In genomic region chr2:200662727-200663126, GRCh38 we compare ENCODE assay signal across 12 cellular contexts.
DNase-seq lines count a peak whose midpoint lies in the region; ATAC-seq and TF ChIP-seq lines count a peak whose summit lies in the region.
"Had no signal": no experiment of that assay in that cellular context is flagged by ENCODE, and none has a peak within 500 bp of the region (broad histone marks: within the 10 kb centered on the region; RNA-seq: fewer than 3 reads in every experiment).

No MANE protein-coding gene starts in this region.

- intact Hi-C loops in Calu3 (cut with micrococcal nuclease; ENCODE audit: unreplicated experiment): no loop called here

- no peak overlapping the region for H2BK12ac ChIP-seq in H9 (ENCODE audit: insufficient read length, low read depth, low read length)

- H4K5ac ChIP-seq in mesendoderm (ENCODE audit: low read length): no peak overlapping the region
- no peak overlapping the region for H4K5ac ChIP-seq in H9 (ENCODE audit: insufficient read length, low read depth, low read length)

- H3K36me3 Mint-ChIP-seq in Calu3 (ENCODE audit: insufficient read depth, unreplicated experiment) (no peaks in the 10 kb centered on the region), H9 (ENCODE audit: insufficient read depth in 1 of 3, low read depth in 3 of 3) (no peaks in the 10 kb centered on the region; a peak in 1 of 7 replicates)
- H3K36me3 Mint-ChIP-seq: activated naive CD8-positive, alpha-beta T cell treated with anti-CD3 and anti-CD28 coated beads for 36 hours; CD4-positive, CD25-positive, alpha-beta regulatory T cell had no signal

- H3K4me1 ChIP-seq in mesendoderm (ENCODE audit: control insufficient read depth, low read depth, low read length) (no peaks in the 10 kb centered on the region), H9 (ENCODE audit: insufficient read depth, low read length) (no peaks in the 10 kb centered on the region)

- H3T11ph ChIP-seq in H9 (ENCODE audit: low read length): no peak overlapping the region

- BruUV-seq in Calu3 (replicated peaks; lab: Mats Ljungman, UMichigan): no TSS peak

- H3K23me2 ChIP-seq in H9 (ENCODE audit: insufficient read length, low read depth, low read length, poor library complexity, severe bottlenecking): no peaks in the 10 kb centered on the region

- no CpG with 5 or more reads among the region's 7 CpGs for WGBS in mesendoderm (ENCODE audit: extremely low coverage, insufficient coverage, low lambda C conversion rate)
- WGBS in H9 (ENCODE audit: extremely low coverage, insufficient read length, low lambda C conversion rate): no CpG with 5 or more reads among the region's 7 CpGs

- H3K27ac ChIP-seq in mesendoderm (ENCODE audit: low read depth, low read length) (no peak overlapping the region), H9 (ENCODE audit: insufficient read length, low read depth, low read length) (no peak overlapping the region)
- H3K27ac ChIP-seq: SK-N-MC had no signal

- H2AFZ ChIP-seq in H9 (ENCODE audit: low read length): no peak overlapping the region

- no peak overlapping the region for H3K4me2 ChIP-seq in mesendoderm (ENCODE audit: low read length)
- H3K4me2 ChIP-seq in H9 (ENCODE audit: insufficient read depth, insufficient read length, low read length): no peak overlapping the region

- H3K4ac ChIP-seq in mesendoderm (ENCODE audit: low read depth, low read length) (no peak overlapping the region), H9 (ENCODE audit: low read depth, low read length) (no peak overlapping the region)

- H3K14ac ChIP-seq in H9 (ENCODE audit: insufficient read depth, low read length): no peak overlapping the region

- DNase-seq in Calu3 (peak; percentile 12), MG63 (peak; percentile 61), dermis blood vessel endothelial cell (peak; percentile 46), mesendoderm (peak; percentile 77), NCI-H187 treated with DMSO at 0.1 percent for 48 hours (lab: John Stamatoyannopoulos, UW) (no peak), H9 (no peak), NCI-H2227 (lab: John Stamatoyannopoulos, UW; ENCODE audit: unreplicated experiment) (no peak)
- DNase-seq: activated naive CD8-positive, alpha-beta T cell treated with anti-CD3 and anti-CD28 coated beads for 36 hours; CD4-positive, CD25-positive, alpha-beta regulatory T cell; NCI-H510A treated with DMSO at 0.1 percent for 48 hours had no signal

- no peaks in the 10 kb centered on the region for H3K27me3 ChIP-seq in MG63
- no peaks in the 10 kb centered on the region for H3K27me3 ChIP-seq in mesendoderm (ENCODE audit: insufficient read depth, low read length, poor library complexity)
- H3K27me3 ChIP-seq in H9 (ENCODE audit: insufficient read depth, low read length): no peaks in the 10 kb centered on the region

- no peaks in the 10 kb centered on the region for H3K79me2 ChIP-seq in mesendoderm (ENCODE audit: control insufficient read depth, insufficient read depth, low read length)
- H3K79me2 ChIP-seq in H9 (ENCODE audit: insufficient read depth, low read length): no peaks in the 10 kb centered on the region

- peaks cover 23% of the 10 kb centered on the region for H3K4me1 Mint-ChIP-seq in Calu3 (ENCODE audit: low read depth, unreplicated experiment)
- peaks cover 0 to 5% of the 10 kb centered on the region in 2 experiments; a peak in 1 of 4 replicates for H3K4me1 Mint-ChIP-seq in H9
- H3K4me1 Mint-ChIP-seq: CD4-positive, CD25-positive, alpha-beta regulatory T cell had no signal

- no peak overlapping the region for H2AK5ac ChIP-seq in mesendoderm (ENCODE audit: low read length)
- no peak overlapping the region for H2AK5ac ChIP-seq in H9 (ENCODE audit: insufficient read length, low read length)

- H3K56ac ChIP-seq in mesendoderm (ENCODE audit: low read length) (no peak overlapping the region), H9 (ENCODE audit: insufficient read length, low read depth, low read length) (no peak overlapping the region)

- H3K27ac Mint-ChIP-seq in Calu3 (ENCODE audit: unreplicated experiment) (no peak overlapping the region), H9 (no peak overlapping the region; a peak in 1 of 7 replicates)
- H3K27ac Mint-ChIP-seq: activated naive CD8-positive, alpha-beta T cell treated with anti-CD3 and anti-CD28 coated beads for 36 hours; CD4-positive, CD25-positive, alpha-beta regulatory T cell had no signal

- H4K91ac ChIP-seq in H9 (ENCODE audit: insufficient read length, low read depth, low read length): no peak overlapping the region

- H3K23ac ChIP-seq in mesendoderm (ENCODE audit: low read length) (no peak overlapping the region), H9 (ENCODE audit: insufficient read length, low read depth, low read length) (no peak overlapping the region)

- H3K9me3 Mint-ChIP-seq in Calu3 (ENCODE audit: low read depth, unreplicated experiment) (peaks cover 3% of the 10 kb centered on the region), H9 (no peaks in the 10 kb centered on the region)
- H3K9me3 Mint-ChIP-seq: activated naive CD8-positive, alpha-beta T cell treated with anti-CD3 and anti-CD28 coated beads for 36 hours had no signal

- no peak overlapping the region for H2BK20ac ChIP-seq in H9 (ENCODE audit: low read depth, low read length, poor library complexity, severe bottlenecking)

- H3K4me3 ChIP-seq in MG63 (no peak overlapping the region), mesendoderm (ENCODE audit: low read length) (no peak overlapping the region)
- H3K4me3 ChIP-seq: SK-N-MC had no signal

- H2BK15ac ChIP-seq in mesendoderm (replicated peaks; ENCODE audit: low read depth): no peak overlapping the region
- H2BK15ac ChIP-seq in H9 (ENCODE audit: low read depth, low read length): no peak overlapping the region

- no peaks in the 10 kb centered on the region; the same call in 1 of the 2 replicates for H3K36me3 ChIP-seq in MG63
- H3K36me3 ChIP-seq in mesendoderm (ENCODE audit: control insufficient read depth, insufficient read depth, low read length): no peaks in the 10 kb centered on the region

- H2BK5ac ChIP-seq in mesendoderm (ENCODE audit: low read length): no peak overlapping the region
- no peak overlapping the region for H2BK5ac ChIP-seq in H9 (ENCODE audit: insufficient read length, low read length)

- TF ChIP-seq CTCF in Calu3 (IDR thresholded peaks at IDR 0.05; ENCODE audit: unreplicated experiment): no peak
- no peak for TF ChIP-seq CTCF in H9 (conservative IDR thresholded peaks at IDR 0.05)

- no peaks in the 10 kb centered on the region for H3K9me3 ChIP-seq in MG63
- H3K9me3 ChIP-seq in H9 (ENCODE audit: control insufficient read depth, low read depth, low read length): no peaks in the 10 kb centered on the region

- H3K4me3 Mint-ChIP-seq in Calu3 (ENCODE audit: low read depth, unreplicated experiment) (no peak overlapping the region), H9 (no peak overlapping the region)
- H3K4me3 Mint-ChIP-seq: activated naive CD8-positive, alpha-beta T cell treated with anti-CD3 and anti-CD28 coated beads for 36 hours; CD4-positive, CD25-positive, alpha-beta regulatory T cell had no signal

- H3K27me3 Mint-ChIP-seq in Calu3 (ENCODE audit: unreplicated experiment) (peaks cover 11% of the 10 kb centered on the region), H9 (ENCODE audit: low read depth) (peaks cover 2% of the 10 kb centered on the region; the same call in 1 of the 2 replicates)

- H3K79me1 ChIP-seq in mesendoderm (ENCODE audit: low read length) (no peaks in the 10 kb centered on the region), H9 (ENCODE audit: insufficient read depth, low read depth, low read length, poor library complexity, severe bottlenecking) (no peaks in the 10 kb centered on the region)

- H4K8ac ChIP-seq in mesendoderm (ENCODE audit: low read depth, low read length): no peak overlapping the region
- H4K8ac ChIP-seq in H9 (replicated peaks; ENCODE audit: insufficient read length, low read depth, low read length): no peak overlapping the region

- H3K9ac ChIP-seq in mesendoderm (ENCODE audit: low read length) (no peak overlapping the region), H9 (ENCODE audit: extremely low read depth, insufficient read length, low read length) (no peak overlapping the region)

- no peak for ATAC-seq in GM21619 (IDR thresholded peaks at IDR 0.05; ENCODE audit: unreplicated experiment)

- H2BK120ac ChIP-seq in mesendoderm (ENCODE audit: low read depth, low read length) (no peak overlapping the region), H9 (ENCODE audit: low read depth, low read length, poor library complexity, severe bottlenecking) (no peak overlapping the region)

- H4K20me1 ChIP-seq in H9 (ENCODE audit: control insufficient read depth, insufficient read depth, insufficient read length): no peaks in the 10 kb centered on the region

- no peak overlapping the region for H3K18ac ChIP-seq in mesendoderm (ENCODE audit: low read length)
- H3K18ac ChIP-seq in H9 (ENCODE audit: insufficient read length, low read depth, low read length): no peak overlapping the region

- CTCF ChIA-PET in Calu3 (lab: Charles Lee): no interaction called here

Comparison
In these comparisons a context has a peak if more than half of its experiments do, and no peak if none do; other contexts are left out.
1. DNase-seq: peak in Calu3 (single experiment), MG63 (single experiment), dermis blood vessel endothelial cell (single experiment) and mesendoderm (single experiment); none in NCI-H187 treated with DMSO at 0.1 percent for 48 hours (single experiment), H9 (single experiment) and NCI-H2227 (single experiment).